17 cellular contexts compared by ENCODE assay signal in genomic region chr3:4800595-4800994, GRCh38.
DNase-seq lines count a peak whose midpoint lies in the region; ATAC-seq and TF ChIP-seq lines count a peak whose summit lies in the region.
"Had no signal": no experiment of that assay in that cellular context is flagged by ENCODE, and none has a peak within 500 bp of the region (broad histone marks: within the 10 kb centered on the region; RNA-seq: fewer than 3 reads in every experiment).

No MANE protein-coding gene starts in this region.

- no peak overlapping the region for H3K4me3 ChIP-seq in CD8-positive, alpha-beta T cell (ENCODE audit: low read depth, low read length)
- no peak overlapping the region for H3K4me3 ChIP-seq in parathyroid adenoma (ENCODE audit: low read depth, low read length)

- peak overlapping the region; percentile 16 for H2AFZ ChIP-seq in parathyroid adenoma

- ATAC-seq in CD8-positive, alpha-beta T cell = no peak
- no peak for ATAC-seq in HG03521 (IDR thresholded peaks at IDR 0.05; ENCODE audit: unreplicated experiment)
- ATAC-seq: Panc1 had no signal

- no peak overlapping the region for H3K9ac ChIP-seq in parathyroid adenoma

- H3K4me3 Mint-ChIP-seq in CD8-positive, alpha-beta T cell = no peak overlapping the region
- H3K4me3 Mint-ChIP-seq in dendritic cell treated with granulocyte-macrophage colony-stimulating factor and Interleukin-4, amounts not matched to agents 40 ng/mL and 50 ng/mL, for 4 days = no peak overlapping the region
- H3K4me3 Mint-ChIP-seq: B cell; CD8-positive, alpha-beta memory T cell; H9 had no signal

- CTCF ChIA-PET in CD8-positive, alpha-beta T cell (lab: Charles Lee) = no interaction called here

- no peak overlapping the region for H3K4me2 ChIP-seq in parathyroid adenoma (ENCODE audit: low read length)

- H3K27ac ChIP-seq in CD8-positive, alpha-beta T cell (ENCODE audit: low read depth, low read length) = no peak overlapping the region
- H3K27ac ChIP-seq in parathyroid adenoma = no peak overlapping the region
- H3K27ac ChIP-seq: 22Rv1 had no signal

- no peaks in the 10 kb centered on the region for H3K27me3 Mint-ChIP-seq in CD8-positive, alpha-beta T cell (ENCODE audit: low read depth)
- H3K27me3 Mint-ChIP-seq in dendritic cell treated with granulocyte-macrophage colony-stimulating factor and Interleukin-4, amounts not matched to agents 40 ng/mL and 50 ng/mL, for 4 days = no peaks in the 10 kb centered on the region
- H3K27me3 Mint-ChIP-seq: B cell; CD8-positive, alpha-beta memory T cell had no signal

- intact Hi-C loops in CD8-positive, alpha-beta T cell (cut with DNase I, micrococcal nuclease) = loop anchor here in 1 of 2 experiments (10.0 kb wide), 1 partner anchor 56 kb away; no protein-coding TSS in a partner anchor
- intact Hi-C loops in dendritic cell treated with granulocyte-macrophage colony-stimulating factor and Interleukin-4, amounts not matched to agents 40 ng/mL and 50 ng/mL, for 4 days (cut with micrococcal nuclease) = no loop called here

- DNase-seq in NCI-H748 (lab: John Stamatoyannopoulos, UW; ENCODE audit: unreplicated experiment) (peak; percentile 12), NCI-H748 treated with DMSO at 0.1 percent for 48 hours (lab: John Stamatoyannopoulos, UW) (no peak), NCI-H2029 (lab: John Stamatoyannopoulos, UW) (no peak)
- DNase-seq in CD8-positive, alpha-beta T cell = no peak
- DNase-seq in stimulated activated CD4-positive, alpha-beta T cell treated with anti-CD3 and anti-CD28 coated beads, Interleukin-2, amount 100 ng/mL, for 48 hours = no peak
- DNase-seq: CD8-positive, alpha-beta memory T cell; DMS79 treated with DMSO at 0.1 percent for 48 hours; H9; NCI-H1417 treated with DMSO at 0.1 percent for 48 hours; NCI-H1930; NCI-H2171 had no signal

- H3K9me3 ChIP-seq in CD8-positive, alpha-beta T cell (ENCODE audit: low read length) = no peaks in the 10 kb centered on the region
- no peaks in the 10 kb centered on the region for H3K9me3 ChIP-seq in parathyroid adenoma (ENCODE audit: control insufficient read depth, low read length)

- no peaks in the 10 kb centered on the region for H3K36me3 ChIP-seq in CD8-positive, alpha-beta T cell (ENCODE audit: insufficient read depth, low read length)
- no peaks in the 10 kb centered on the region for H3K36me3 ChIP-seq in parathyroid adenoma (ENCODE audit: control insufficient read depth, insufficient read depth, low read length)

- no peaks in the 10 kb centered on the region for H3K9me3 Mint-ChIP-seq in CD8-positive, alpha-beta T cell
- no peaks in the 10 kb centered on the region for H3K9me3 Mint-ChIP-seq in dendritic cell treated with granulocyte-macrophage colony-stimulating factor and Interleukin-4, amounts not matched to agents 40 ng/mL and 50 ng/mL, for 4 days
- H3K9me3 Mint-ChIP-seq: CD8-positive, alpha-beta memory T cell; H9 had no signal

- no peaks in the 10 kb centered on the region for H3K27me3 ChIP-seq in CD8-positive, alpha-beta T cell (ENCODE audit: insufficient read depth, low read length)
- H3K27me3 ChIP-seq in parathyroid adenoma (ENCODE audit: control insufficient read depth, insufficient read depth, low read length) = no peaks in the 10 kb centered on the region

- H3K4me1 Mint-ChIP-seq in CD8-positive, alpha-beta T cell (ENCODE audit: low read depth) = peaks cover 6% of the 10 kb centered on the region
- peaks cover 14% of the 10 kb centered on the region for H3K4me1 Mint-ChIP-seq in dendritic cell treated with granulocyte-macrophage colony-stimulating factor and Interleukin-4, amounts not matched to agents 40 ng/mL and 50 ng/mL, for 4 days (ENCODE audit: low read depth)
- H3K4me1 Mint-ChIP-seq: B cell, H9 had no signal

- TF ChIP-seq CTCF in CD8-positive, alpha-beta T cell (IDR thresholded peaks at IDR 0.05) = no peak
- peak; percentile 33 for TF ChIP-seq CTCF in parathyroid adenoma (IDR thresholded peaks at IDR 0.05)

- H3K36me3 Mint-ChIP-seq in CD8-positive, alpha-beta T cell = peaks cover 90% of the 10 kb centered on the region
- peaks cover 62% of the 10 kb centered on the region for H3K36me3 Mint-ChIP-seq in dendritic cell treated with granulocyte-macrophage colony-stimulating factor and Interleukin-4, amounts not matched to agents 40 ng/mL and 50 ng/mL, for 4 days (ENCODE audit: low read depth)

- no peaks in the 10 kb centered on the region for H3K79me2 ChIP-seq in parathyroid adenoma

- H3K4me1 ChIP-seq in CD8-positive, alpha-beta T cell (ENCODE audit: insufficient read depth, low read length) = no peaks in the 10 kb centered on the region
- peaks cover 12% of the 10 kb centered on the region for H3K4me1 ChIP-seq in parathyroid adenoma

- peak overlapping the region; percentile 0 for H3K27ac Mint-ChIP-seq in CD8-positive, alpha-beta T cell
- H3K27ac Mint-ChIP-seq in dendritic cell treated with granulocyte-macrophage colony-stimulating factor and Interleukin-4, amounts not matched to agents 40 ng/mL and 50 ng/mL, for 4 days = peak overlapping the region; percentile 35
- H3K27ac Mint-ChIP-seq: B cell had no signal

- POLR2A ChIA-PET in CD8-positive, alpha-beta T cell (lab: Charles Lee) = no interaction called here
